Comparison of ENCODE assay signal across 22 cellular contexts in genomic region chr2:185082749-185083148, GRCh38.
DNase-seq lines count a peak whose midpoint lies in the region; ATAC-seq, FAIRE-seq and TF ChIP-seq lines count a peak whose summit lies in the region.
"Had no signal": no experiment of that assay in that cellular context is flagged by ENCODE, and none has a peak within 500 bp of the region (broad histone marks: within the 10 kb centered on the region; RNA-seq: fewer than 3 reads in every experiment).

No MANE protein-coding gene starts in this region.

- H3K9me1 ChIP-seq in K562 (ENCODE audit: control insufficient read depth, insufficient read depth, low read length) = no peaks in the 10 kb centered on the region

- H3K9me3 Mint-ChIP-seq in neural progenitor cell = no peaks in the 10 kb centered on the region
- peaks cover 4% of the 10 kb centered on the region for H3K9me3 Mint-ChIP-seq in activated CD8-positive, alpha-beta T cell treated with anti-CD3 and anti-CD28 coated beads, Interleukin-2, amount 10 ng/mL, durations not matched to agents 7 days and 5 days (ENCODE audit: insufficient read depth)

- no peaks in the 10 kb centered on the region for H3K4me1 Mint-ChIP-seq in neural progenitor cell
- H3K4me1 Mint-ChIP-seq in activated CD8-positive, alpha-beta T cell treated with anti-CD3 and anti-CD28 coated beads, Interleukin-2, amount 10 ng/mL, durations not matched to agents 7 days and 5 days (ENCODE audit: low read depth) = no peaks in the 10 kb centered on the region
- H3K4me1 Mint-ChIP-seq: B cell had no signal

- H3K36me3 Mint-ChIP-seq in neural progenitor cell = no peaks in the 10 kb centered on the region
- H3K36me3 Mint-ChIP-seq in activated CD8-positive, alpha-beta T cell treated with anti-CD3 and anti-CD28 coated beads, Interleukin-2, amount 10 ng/mL, durations not matched to agents 7 days and 5 days (ENCODE audit: low read depth) = no peaks in the 10 kb centered on the region
- H3K36me3 Mint-ChIP-seq: CD8-positive, alpha-beta T cell had no signal

- no peak overlapping the region for H3K4me3 ChIP-seq in A549
- H3K4me3 ChIP-seq in K562 = no peak overlapping the region
- no peak overlapping the region for H3K4me3 ChIP-seq in neural progenitor cell
- H3K4me3 ChIP-seq: BLaER1 treated with 17β-estradiol and CSF1 and Interleukin-3, amounts not matched to agents 10 nM and 100 nM had no signal

- H3K27me3 ChIP-seq in K562 (ENCODE audit: control insufficient read depth in 2 of 2, insufficient read depth in 2 of 2, low read length in 2 of 2) = no peaks in the 10 kb centered on the region
- H3K27me3 ChIP-seq in neural progenitor cell = no peaks in the 10 kb centered on the region
- H3K27me3 ChIP-seq: BLaER1 treated with 17β-estradiol and CSF1 and Interleukin-3, amounts not matched to agents 10 nM and 100 nM had no signal

- intact Hi-C loops in K562 (cut with micrococcal nuclease) = no loop called here

- H2AFZ ChIP-seq in K562 (ENCODE audit: low read depth, low read length) (no peak overlapping the region), neural progenitor cell (replicated peaks) (peak overlapping the region; percentile 47)

- no peaks in the 10 kb centered on the region for H3K36me3 ChIP-seq in K562 (ENCODE audit: control insufficient read depth, insufficient read depth, low read length)
- no peaks in the 10 kb centered on the region for H3K36me3 ChIP-seq in neural progenitor cell
- H3K36me3 ChIP-seq: BLaER1 treated with 17β-estradiol and CSF1 and Interleukin-3, amounts not matched to agents 10 nM and 100 nM had no signal

- no peak overlapping the region for H3K27ac ChIP-seq in A549
- H3K27ac ChIP-seq in K562 (ENCODE audit: extremely low read depth, low read depth, low read length) = no peak overlapping the region
- no peak overlapping the region for H3K27ac ChIP-seq in neural progenitor cell
- H3K27ac ChIP-seq: BLaER1 treated with 17β-estradiol and CSF1 and Interleukin-3, amounts not matched to agents 10 nM and 100 nM; C4-2B had no signal

- ATAC-seq in A549 = no peak
- no peak for ATAC-seq in K562
- no peak for ATAC-seq in activated CD8-positive, alpha-beta T cell treated with anti-CD3 and anti-CD28 coated beads, Interleukin-2, amount 10 ng/mL, durations not matched to agents 7 days and 5 days
- no peak for ATAC-seq in HG03175 (IDR thresholded peaks at IDR 0.05; ENCODE audit: unreplicated experiment)
- ATAC-seq: CD8-positive, alpha-beta T cell had no signal

- no peak for TF ChIP-seq POLR2A in A549 (IDR thresholded peaks at IDR 0.05; ENCODE audit: low read length)
- no peak for TF ChIP-seq POLR2A in K562 (conservative IDR thresholded peaks at IDR 0.05)

- H3K27me3 Mint-ChIP-seq in neural progenitor cell (ENCODE audit: insufficient read depth, low read depth) = no peaks in the 10 kb centered on the region
- H3K27me3 Mint-ChIP-seq in activated CD8-positive, alpha-beta T cell treated with anti-CD3 and anti-CD28 coated beads, Interleukin-2, amount 10 ng/mL, durations not matched to agents 7 days and 5 days (ENCODE audit: low read depth) = no peaks in the 10 kb centered on the region
- H3K27me3 Mint-ChIP-seq: B cell; CD4-positive, alpha-beta T cell had no signal

- DNase-seq in A549 (ENCODE audit: low read depth in 1 of 2, low spot score in 1 of 2) = no peak
- DNase-seq in K562 (ENCODE audit: extremely low read depth in 1 of 4, low spot score in 3 of 4) = no peak
- no peak for DNase-seq in neural progenitor cell (ENCODE audit: low spot score)
- no peak for DNase-seq in activated CD8-positive, alpha-beta T cell treated with anti-CD3 and anti-CD28 coated beads, Interleukin-2, amount 10 ng/mL, durations not matched to agents 7 days and 5 days
- DNase-seq in OCI-M1 (lab: John Stamatoyannopoulos, UW) = no peak
- DNase-seq: 8988T; AML-193; Caco-2; Calu3; CD4-positive, alpha-beta T cell; CD8-positive, alpha-beta T cell; DMS79 treated with DMSO at 0.1 percent for 48 hours; GF-D8 had no signal

- no peaks in the 10 kb centered on the region for H3F3A ChIP-seq in neural progenitor cell (ENCODE audit: low read depth)

- WGBS in A549 (ENCODE audit: missing lambda C conversion rate) = 57% methylated on average over 3 of the region's 3 CpGs
- WGBS in K562 (ENCODE audit: insufficient coverage, low coverage, missing lambda C conversion rate) = 0% methylated on average over 3 of the region's 3 CpGs

- H3K4me3 Mint-ChIP-seq in neural progenitor cell = no peak overlapping the region
- no peak overlapping the region for H3K4me3 Mint-ChIP-seq in activated CD8-positive, alpha-beta T cell treated with anti-CD3 and anti-CD28 coated beads, Interleukin-2, amount 10 ng/mL, durations not matched to agents 7 days and 5 days
- H3K4me3 Mint-ChIP-seq: B cell; CD4-positive, alpha-beta T cell; CD8-positive, alpha-beta T cell had no signal

- POLR2A ChIA-PET in A549 (lab: Yijun Ruan, JAX) (no interaction called here), K562 (lab: Yijun Ruan, JAX) (no interaction called here)
- POLR2A ChIA-PET in activated CD8-positive, alpha-beta T cell treated with anti-CD3 and anti-CD28 coated beads, Interleukin-2, amount 10 ng/mL, durations not matched to agents 7 days and 5 days (lab: Charles Lee) = no interaction called here

- no peaks in the 10 kb centered on the region for H3K9me3 ChIP-seq in A549
- H3K9me3 ChIP-seq in K562 (replicated peaks; ENCODE audit: control insufficient read depth, insufficient read depth, low read depth, low read length) = no peaks in the 10 kb centered on the region
- no peaks in the 10 kb centered on the region for H3K9me3 ChIP-seq in neural progenitor cell (ENCODE audit: low read depth)
- H3K9me3 ChIP-seq: BLaER1 treated with 17β-estradiol and CSF1 and Interleukin-3, amounts not matched to agents 10 nM and 100 nM; Caco-2 had no signal

- TF ChIP-seq CTCF in A549 (IDR thresholded peaks at IDR 0.05) = no peak
- no peak for TF ChIP-seq CTCF in K562 (IDR thresholded peaks at IDR 0.05 in 2 of 3, conservative IDR thresholded peaks at IDR 0.05 in 1 of 3; ENCODE audit: insufficient read depth in 2 of 3, low read depth in 1 of 3, low read length in 3 of 3)
- TF ChIP-seq CTCF in neural progenitor cell (IDR thresholded peaks at IDR 0.05) = no peak

- no TSS peak for BruUV-seq in K562 (replicated peaks; lab: Mats Ljungman, UMichigan)

- FAIRE-seq in A549 (lab: Jason Lieb, UNC) (no peak), K562 (lab: Jason Lieb, UNC) (peak; percentile 11)
- FAIRE-seq: A204.1, D721Med, G401.6, GM12891, GM19239 had no signal

- H3K9ac ChIP-seq in K562 (ENCODE audit: insufficient read depth in 1 of 2, low read depth in 2 of 2, low read length in 2 of 2) (no peak overlapping the region), neural progenitor cell (no peak overlapping the region)
- H3K9ac ChIP-seq: BLaER1 treated with 17β-estradiol and CSF1 and Interleukin-3, amounts not matched to agents 10 nM and 100 nM had no signal

- no peak overlapping the region for H3K4me2 ChIP-seq in A549
- no peak overlapping the region for H3K4me2 ChIP-seq in K562 (ENCODE audit: insufficient read depth, low read length)
- no peak overlapping the region for H3K4me2 ChIP-seq in neural progenitor cell
- H3K4me2 ChIP-seq: BLaER1 treated with 17β-estradiol and CSF1 and Interleukin-3, amounts not matched to agents 10 nM and 100 nM had no signal

- in situ Hi-C loops in K562 (cut with MboI) = no loop called here

- no peaks in the 10 kb centered on the region for H4K20me1 ChIP-seq in K562 (replicated peaks; ENCODE audit: control insufficient read depth, insufficient read depth, low read length)
- H4K20me1 ChIP-seq in neural progenitor cell (ENCODE audit: low read depth) = no peaks in the 10 kb centered on the region
- H4K20me1 ChIP-seq: BLaER1 treated with 17β-estradiol and CSF1 and Interleukin-3, amounts not matched to agents 10 nM and 100 nM had no signal

- H3K79me2 ChIP-seq in K562 (ENCODE audit: control insufficient read depth, insufficient read depth, low read length) (no peaks in the 10 kb centered on the region), neural progenitor cell (ENCODE audit: low read depth) (no peaks in the 10 kb centered on the region)

- no peak overlapping the region for H3K27ac Mint-ChIP-seq in neural progenitor cell
- H3K27ac Mint-ChIP-seq in activated CD8-positive, alpha-beta T cell treated with anti-CD3 and anti-CD28 coated beads, Interleukin-2, amount 10 ng/mL, durations not matched to agents 7 days and 5 days = no peak overlapping the region
- H3K27ac Mint-ChIP-seq: B cell; CD4-positive, alpha-beta T cell; CD8-positive, alpha-beta T cell had no signal

- CTCF ChIA-PET in A549 (lab: Yijun Ruan, JAX) (no interaction called here), K562 (lab: Yijun Ruan, JAX; ENCODE audit: low intra/inter-chr PET ratio) (no interaction called here)
- CTCF ChIA-PET in activated CD8-positive, alpha-beta T cell treated with anti-CD3 and anti-CD28 coated beads, Interleukin-2, amount 10 ng/mL, durations not matched to agents 7 days and 5 days (lab: Charles Lee) = no interaction called here

- TF ChIP-seq EP300 in A549 (IDR thresholded peaks at IDR 0.05) (no peak), K562 (IDR thresholded peaks at IDR 0.05; ENCODE audit: low read length) (no peak)

- H3K4me1 ChIP-seq in A549 (no peaks in the 10 kb centered on the region), K562 (replicated peaks in 1 of 2; ENCODE audit: control insufficient read depth in 2 of 2, insufficient read depth in 2 of 2, low read length in 2 of 2) (no peaks in the 10 kb centered on the region), neural progenitor cell (no peaks in the 10 kb centered on the region)
- H3K4me1 ChIP-seq: BLaER1 treated with 17β-estradiol and CSF1 and Interleukin-3, amounts not matched to agents 10 nM and 100 nM; Caco-2 had no signal

- TF ChIP-seq RAD21 in A549 (conservative IDR thresholded peaks at IDR 0.05 in 1 of 2, IDR thresholded peaks at IDR 0.05 in 1 of 2) = no peak
- no peak for TF ChIP-seq RAD21 in K562 (CRISPR knock-in tag; conservative IDR thresholded peaks at IDR 0.05 in 1 of 2, IDR thresholded peaks at IDR 0.05 in 1 of 2)

TF ChIP-seq in A549, 52 proteins besides CTCF, POLR2A, EP300 and RAD21 (continues in another document):
- TF ChIP-seq MAFK (IDR thresholded peaks at IDR 0.05; ENCODE audit: partially characterized antibody) (peak; percentile 17), CBX8 (IDR thresholded peaks at IDR 0.05) (no peak), BHLHE40 (IDR thresholded peaks at IDR 0.05; ENCODE audit: low read depth, low read length) (no peak), HDAC2 (IDR thresholded peaks at IDR 0.05) (no peak)

TF ChIP-seq in K562, 482 proteins besides CTCF, POLR2A, EP300 and RAD21 (continues in another document):
- TF ChIP-seq SAP30 (IDR thresholded peaks at IDR 0.05; ENCODE audit: borderline replicate concordance, insufficient read depth, low read depth, low read length, poor library complexity, severe bottlenecking) (no peak), HDAC8 (tag; IDR thresholded peaks at IDR 0.05) (no peak), ZNF695 (CRISPR knock-in tag; IDR thresholded peaks at IDR 0.05) (no peak), ZNF316 (IDR thresholded peaks at IDR 0.05) (0 out of 2 replicates have a peak, but pooled peaks have one; percentile 5), USF1 (CRISPR knock-in tag; IDR thresholded peaks at IDR 0.05) (no peak)

Comparison
In these comparisons a context has a peak if more than half of its experiments do, and no peak if none do; other contexts are left out.
1. Of the 35 proteins assayed by ChIP-seq in both K562 and A549: peak only in K562: none; only in A549: MAFK; in both: none; in neither: 34.